ENCODE assay signal across 1 cellular context in genomic region chr6:131084982-131085381, GRCh38.
TF ChIP-seq lines count a peak whose summit lies in the region.

No MANE protein-coding gene starts in this region.

TF ChIP-seq in A549, 52 proteins besides CTCF, POLR2A, EP300 and RAD21 (continued from another document):
- TF ChIP-seq HMGXB4 (CRISPR knock-in tag; IDR thresholded peaks at IDR 0.05; ENCODE audit: borderline replicate concordance) (no peak), HOXA7 (CRISPR knock-in tag; IDR thresholded peaks at IDR 0.05) (no peak)
